ENCODE assay signal across 1 cellular context in genomic region chr1:48222501-48223242, GRCh38.
TF ChIP-seq lines count a peak whose summit lies in the region.

SLC5A9 (plus strand) TSS chr1:48222716; CDS start chr1:48222737, 21 bp downstream.

TF ChIP-seq in HepG2, 621 proteins besides CTCF, POLR2A, EP300 and RAD21 (continued from another document and continues in another):
- TF ChIP-seq SNAPC4 (CRISPR knock-in tag; IDR thresholded peaks at IDR 0.05) (peak; percentile 47; the same call in 1 of the 2 replicates), ELF4 (CRISPR knock-in tag; IDR thresholded peaks at IDR 0.05; ENCODE audit: borderline replicate concordance) (no peak), DDIT3 (CRISPR knock-in tag; IDR thresholded peaks at IDR 0.05) (no peak), ZNF484 (CRISPR knock-in tag; IDR thresholded peaks at IDR 0.05; ENCODE audit: borderline replicate concordance, low read depth) (no peak), ZNF407 (CRISPR knock-in tag; IDR thresholded peaks at IDR 0.05; ENCODE audit: not compliant biosample characterization) (no peak), MED8 (CRISPR knock-in tag; IDR thresholded peaks at IDR 0.05; ENCODE audit: insufficient replicate concordance) (peak; percentile 60), ARNT2 (CRISPR knock-in tag; IDR thresholded peaks at IDR 0.05; ENCODE audit: low read depth) (peak; percentile 50; the same call in 1 of the 2 replicates), RORA (CRISPR knock-in tag; IDR thresholded peaks at IDR 0.05) (no peak), CSRNP1 (CRISPR knock-in tag; IDR thresholded peaks at IDR 0.05) (no peak; the same call in 1 of the 2 replicates), ZNF296 (CRISPR knock-in tag; conservative IDR thresholded peaks at IDR 0.05) (no peak), ZNF704 (CRISPR knock-in tag; IDR thresholded peaks at IDR 0.05; ENCODE audit: borderline replicate concordance) (no peak), PHF20 (CRISPR knock-in tag; IDR thresholded peaks at IDR 0.05) (0 out of 2 replicates have a peak, but pooled peaks have one; percentile 22), ZNF281 (CRISPR knock-in tag; IDR thresholded peaks at IDR 0.05; ENCODE audit: borderline replicate concordance) (no peak; the same call in 1 of the 2 replicates), ZBTB44 (CRISPR knock-in tag; IDR thresholded peaks at IDR 0.05) (no peak), ZNF619 (CRISPR knock-in tag; IDR thresholded peaks at IDR 0.05) (no peak), SNRNP70 (IDR thresholded peaks at IDR 0.05; ENCODE audit: low read depth, low read length) (no peak), CERS6 (CRISPR knock-in tag; IDR thresholded peaks at IDR 0.05) (no peak)
- TF ChIP-seq, protein P1, sequence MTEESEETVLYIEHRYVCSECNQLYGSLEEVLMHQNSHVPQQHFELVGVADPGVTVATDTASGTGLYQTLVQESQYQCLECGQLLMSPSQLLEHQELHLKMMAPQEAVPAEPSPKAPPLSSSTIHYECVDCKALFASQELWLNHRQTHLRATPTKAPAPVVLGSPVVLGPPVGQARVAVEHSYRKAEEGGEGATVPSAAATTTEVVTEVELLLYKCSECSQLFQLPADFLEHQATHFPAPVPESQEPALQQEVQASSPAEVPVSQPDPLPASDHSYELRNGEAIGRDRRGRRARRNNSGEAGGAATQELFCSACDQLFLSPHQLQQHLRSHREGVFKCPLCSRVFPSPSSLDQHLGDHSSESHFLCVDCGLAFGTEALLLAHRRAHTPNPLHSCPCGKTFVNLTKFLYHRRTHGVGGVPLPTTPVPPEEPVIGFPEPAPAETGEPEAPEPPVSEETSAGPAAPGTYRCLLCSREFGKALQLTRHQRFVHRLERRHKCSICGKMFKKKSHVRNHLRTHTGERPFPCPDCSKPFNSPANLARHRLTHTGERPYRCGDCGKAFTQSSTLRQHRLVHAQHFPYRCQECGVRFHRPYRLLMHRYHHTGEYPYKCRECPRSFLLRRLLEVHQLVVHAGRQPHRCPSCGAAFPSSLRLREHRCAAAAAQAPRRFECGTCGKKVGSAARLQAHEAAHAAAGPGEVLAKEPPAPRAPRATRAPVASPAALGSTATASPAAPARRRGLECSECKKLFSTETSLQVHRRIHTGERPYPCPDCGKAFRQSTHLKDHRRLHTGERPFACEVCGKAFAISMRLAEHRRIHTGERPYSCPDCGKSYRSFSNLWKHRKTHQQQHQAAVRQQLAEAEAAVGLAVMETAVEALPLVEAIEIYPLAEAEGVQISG (CRISPR knock-in tag; IDR thresholded peaks at IDR 0.05) = 0 out of 2 replicates have a peak, but pooled peaks have one; percentile 58
- TF ChIP-seq, protein P2, sequence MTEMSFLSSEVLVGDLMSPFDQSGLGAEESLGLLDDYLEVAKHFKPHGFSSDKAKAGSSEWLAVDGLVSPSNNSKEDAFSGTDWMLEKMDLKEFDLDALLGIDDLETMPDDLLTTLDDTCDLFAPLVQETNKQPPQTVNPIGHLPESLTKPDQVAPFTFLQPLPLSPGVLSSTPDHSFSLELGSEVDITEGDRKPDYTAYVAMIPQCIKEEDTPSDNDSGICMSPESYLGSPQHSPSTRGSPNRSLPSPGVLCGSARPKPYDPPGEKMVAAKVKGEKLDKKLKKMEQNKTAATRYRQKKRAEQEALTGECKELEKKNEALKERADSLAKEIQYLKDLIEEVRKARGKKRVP (CRISPR knock-in tag; IDR thresholded peaks at IDR 0.05) = no peak
